ENCODE assay signal across 16 cellular contexts in genomic region chr9:105172393-105172792, GRCh38.
"Had no signal": no experiment of that assay in that cellular context is flagged by ENCODE, and none has a peak within 500 bp of the region (broad histone marks: within the 10 kb centered on the region; RNA-seq: fewer than 3 reads in every experiment).

No MANE protein-coding gene starts in this region.

- DNase-seq: cerebellar nuclear complex; colonic mucosa; cortex of kidney; effector memory CD4-positive, alpha-beta T cell; foreskin keratinocyte; heart left ventricle; left cardiac atrium; left ventricle myocardium inferior; lower lobe of right lung; mesenchymal stem cell; midbrain; mucosa of descending colon had no signal

- H3K79me2 ChIP-seq: hepatocyte had no signal

- H3K36me3 ChIP-seq: colonic mucosa, esophagus muscularis mucosa, gastroesophageal sphincter, heart left ventricle, left ventricle myocardium inferior, lower lobe of right lung had no signal

- H3K4me3 Mint-ChIP-seq: dendritic cell treated with granulocyte-macrophage colony-stimulating factor and Interleukin-4, amounts not matched to agents 40 ng/mL and 50 ng/mL, for 4 days had no signal

- H3K4me1 ChIP-seq: colonic mucosa, esophagus muscularis mucosa, foreskin keratinocyte, gastroesophageal sphincter, lower lobe of right lung had no signal

- H3K27ac ChIP-seq: colonic mucosa, esophagus muscularis mucosa, foreskin keratinocyte, gastroesophageal sphincter, heart left ventricle, hepatocyte, left ventricle myocardium inferior, lower lobe of right lung had no signal

- H3K27me3 ChIP-seq: colonic mucosa, esophagus muscularis mucosa, foreskin keratinocyte, gastroesophageal sphincter, heart left ventricle, hepatocyte had no signal

- H2AFZ ChIP-seq: hepatocyte had no signal

- H3K4me2 ChIP-seq: hepatocyte had no signal

- H3K9me3 ChIP-seq: colonic mucosa, esophagus muscularis mucosa, gastroesophageal sphincter, heart left ventricle, left ventricle myocardium inferior, lower lobe of right lung, mucosa of descending colon had no signal

- ATAC-seq: foreskin keratinocyte, gastroesophageal sphincter, heart left ventricle, left cardiac atrium, lower lobe of right lung, mucosa of descending colon had no signal

- H3K4me3 ChIP-seq: colonic mucosa, esophagus muscularis mucosa, gastroesophageal sphincter, heart left ventricle, hepatocyte, left ventricle myocardium inferior, lower lobe of right lung, mucosa of descending colon had no signal

- H3K27ac Mint-ChIP-seq: dendritic cell treated with granulocyte-macrophage colony-stimulating factor and Interleukin-4, amounts not matched to agents 40 ng/mL and 50 ng/mL, for 4 days had no signal
